Comparison of ENCODE assay signal across 8 cellular contexts in the genomic region with DNA sequence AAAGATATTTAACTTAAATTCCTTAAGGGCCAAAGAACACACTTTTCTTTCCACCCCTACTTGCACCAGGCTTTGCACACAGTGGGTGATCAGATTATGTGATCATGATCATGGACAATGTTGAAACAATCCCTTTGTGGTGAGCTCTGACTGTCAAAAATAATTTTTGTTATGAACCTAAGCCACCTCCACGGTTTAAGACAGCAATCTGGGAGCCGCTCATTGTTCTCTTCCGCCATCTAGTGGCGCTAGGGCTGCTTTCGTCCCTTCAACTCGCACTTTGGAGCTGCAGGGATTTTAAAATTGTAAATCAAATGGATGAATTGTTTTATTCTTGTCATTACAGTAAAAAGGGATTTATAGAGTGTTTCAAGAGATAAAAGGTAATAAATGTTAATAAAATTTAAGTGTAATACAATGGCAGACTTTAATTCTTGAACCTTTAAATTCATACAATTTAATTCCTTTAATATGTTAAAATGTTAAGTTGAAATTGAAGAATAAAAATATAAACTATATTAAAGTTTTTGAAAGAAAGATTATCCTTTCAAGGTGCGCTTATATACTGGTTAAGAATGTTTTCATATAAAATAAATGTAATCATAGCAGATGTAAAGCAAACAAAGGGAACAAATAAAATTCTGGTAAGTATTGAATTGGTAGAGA. TPM values are rescaled to one million over a fixed set of nuclear protein-coding genes. Genes with fewer than 3 reads are reported as not detected.
DNase-seq lines count a peak whose midpoint lies in the region; ATAC-seq and TF ChIP-seq lines count a peak whose summit lies in the region.

No MANE protein-coding gene starts in this region.

- H3K27ac Mint-ChIP-seq in Caco-2 (ENCODE audit: unreplicated experiment): no peak overlapping the region
- H3K27ac Mint-ChIP-seq in activated CD8-positive, alpha-beta T cell treated with anti-CD3 and anti-CD28 coated beads for 36 hours: no peak overlapping the region

- H3K4me1 Mint-ChIP-seq in Caco-2 (ENCODE audit: low read depth, unreplicated experiment): no peaks in the 10 kb centered on the region
- no peaks in the 10 kb centered on the region for H3K4me1 Mint-ChIP-seq in activated CD8-positive, alpha-beta T cell treated with anti-CD3 and anti-CD28 coated beads for 36 hours (ENCODE audit: low read depth)

- no peaks in the 10 kb centered on the region for H3K9me3 Mint-ChIP-seq in Caco-2 (ENCODE audit: unreplicated experiment)
- H3K9me3 Mint-ChIP-seq in activated CD8-positive, alpha-beta T cell treated with anti-CD3 and anti-CD28 coated beads for 36 hours: no peaks in the 10 kb centered on the region

- DNase-seq in Caco-2 (peak; percentile 57 to 69), HK-2 (ENCODE audit: unreplicated experiment) (peak; percentile 66), NCI-H82 treated with DMSO at 0.1 percent for 48 hours (lab: John Stamatoyannopoulos, UW; ENCODE audit: unreplicated experiment) (peak; percentile 87), middle frontal gyrus (ENCODE audit: extremely low spot score, low spot score) (peak; percentile 55)
- DNase-seq in activated CD8-positive, alpha-beta T cell treated with anti-CD3 and anti-CD28 coated beads for 36 hours: peak; percentile 79
- DNase-seq in effector memory CD4-positive, alpha-beta T cell: peak; percentile 1 to 29 (median 27)
- DNase-seq in stimulated activated CD8-positive, alpha-beta memory T cell treated with anti-CD3 and anti-CD28 coated beads, Interleukin-4, amount 100 ng/mL, for 24 hours (ENCODE audit: low read depth): peak; percentile 37

- peak; percentile 94 for ATAC-seq in GM19468 (IDR thresholded peaks at IDR 0.05; ENCODE audit: extremely low read depth, unreplicated experiment)
- ATAC-seq in activated CD8-positive, alpha-beta T cell treated with anti-CD3 and anti-CD28 coated beads for 36 hours: peak; percentile 84

- no peak overlapping the region for H3K4me3 Mint-ChIP-seq in Caco-2 (ENCODE audit: unreplicated experiment)
- H3K4me3 Mint-ChIP-seq in activated CD8-positive, alpha-beta T cell treated with anti-CD3 and anti-CD28 coated beads for 36 hours: no peak overlapping the region

- no peaks in the 10 kb centered on the region for H3K27me3 ChIP-seq in Caco-2 (replicated peaks; ENCODE audit: control insufficient read depth, insufficient read depth, low read length)
- no peaks in the 10 kb centered on the region for H3K27me3 ChIP-seq in effector memory CD4-positive, alpha-beta T cell (replicated peaks; ENCODE audit: control insufficient read depth, insufficient read depth, low read length, poor library complexity, severe bottlenecking)

- peaks cover 6% of the 10 kb centered on the region for H3K27me3 Mint-ChIP-seq in Caco-2 (ENCODE audit: insufficient read depth, unreplicated experiment)
- peaks cover 3% of the 10 kb centered on the region for H3K27me3 Mint-ChIP-seq in activated CD8-positive, alpha-beta T cell treated with anti-CD3 and anti-CD28 coated beads for 36 hours

- CTCF ChIA-PET in Caco-2 (lab: Charles Lee): interaction anchor here (0.7 to 1.1 kb wide), 3 partner anchors 45 to 857 kb away, joined by 3 to 4 read pairs (median 4); partner anchors contain the start of gene ARL6
- CTCF ChIA-PET in activated CD8-positive, alpha-beta T cell treated with anti-CD3 and anti-CD28 coated beads for 36 hours (lab: Charles Lee): interaction anchor here (0.6 to 2.0 kb wide), 34 partner anchors 9 to 858 kb away, joined by 3 to 15 read pairs (median 3); partner anchors contain the start of gene ARL6

- no TSS peak for BruUV-seq in Caco-2 (replicated peaks; lab: Mats Ljungman, UMichigan)

- peak; percentile 73 to 95 for TF ChIP-seq CTCF in Caco-2 (IDR thresholded peaks at IDR 0.05; ENCODE audit: insufficient read depth in 1 of 2, low read depth in 1 of 2, low read length in 1 of 2, severe bottlenecking in 1 of 2, unreplicated experiment in 1 of 2)
- peak; percentile 88 for TF ChIP-seq CTCF in activated CD8-positive, alpha-beta T cell treated with anti-CD3 and anti-CD28 coated beads for 36 hours (IDR thresholded peaks at IDR 0.05)

- no peaks in the 10 kb centered on the region for H3K36me3 Mint-ChIP-seq in Caco-2 (ENCODE audit: insufficient read depth, unreplicated experiment)
- H3K36me3 Mint-ChIP-seq in activated CD8-positive, alpha-beta T cell treated with anti-CD3 and anti-CD28 coated beads for 36 hours (ENCODE audit: low read depth): no peaks in the 10 kb centered on the region

- intact Hi-C loops in Caco-2 (cut with micrococcal nuclease; ENCODE audit: unreplicated experiment): loop anchor here (1.0 to 5.0 kb wide), 2 partner anchors 303 to 856 kb away; no protein-coding TSS in a partner anchor
- intact Hi-C loops in activated CD8-positive, alpha-beta T cell treated with anti-CD3 and anti-CD28 coated beads for 36 hours (cut with micrococcal nuclease): loop anchor here (5.0 kb wide), 1 partner anchor 857 kb away; no protein-coding TSS in a partner anchor

- no peak overlapping the region for H3K4me3 ChIP-seq in Caco-2 (ENCODE audit: low read depth, low read length)
- peak overlapping the region; percentile 28 for H3K4me3 ChIP-seq in effector memory CD4-positive, alpha-beta T cell (ENCODE audit: insufficient read depth, low read depth, low read length, poor library complexity, severe bottlenecking)

- POLR2A ChIA-PET in Caco-2 (lab: Charles Lee): no interaction called here
- POLR2A ChIA-PET in activated CD8-positive, alpha-beta T cell treated with anti-CD3 and anti-CD28 coated beads for 36 hours (lab: Charles Lee): no interaction called here

- no peaks in the 10 kb centered on the region for H3K4me1 ChIP-seq in Caco-2
- H3K4me1 ChIP-seq in effector memory CD4-positive, alpha-beta T cell (ENCODE audit: control insufficient read depth, insufficient read depth, low read length, poor library complexity, severe bottlenecking): no peaks in the 10 kb centered on the region

- no peaks in the 10 kb centered on the region for H3K36me3 ChIP-seq in Caco-2 (ENCODE audit: control insufficient read depth, insufficient read depth, low read length)
- no peaks in the 10 kb centered on the region for H3K36me3 ChIP-seq in effector memory CD4-positive, alpha-beta T cell (ENCODE audit: control insufficient read depth, insufficient read depth, low read length)

- H3K9me3 ChIP-seq in Caco-2: no peaks in the 10 kb centered on the region
- no peaks in the 10 kb centered on the region for H3K9me3 ChIP-seq in effector memory CD4-positive, alpha-beta T cell (ENCODE audit: control insufficient read depth, low read length)

- H3K27ac ChIP-seq in effector memory CD4-positive, alpha-beta T cell (ENCODE audit: insufficient read depth, low read length, poor library complexity, severe bottlenecking): no peak overlapping the region

RNA-seq across cellular contexts. Expression of gene ARL6, which starts 45.3 kb away (rescaled TPM):
- total RNA-seq in Caco-2 (2022): 2.0 and 3.2 TPM in 2 replicates
- 1 to 10 TPM; 5.8 to 6.4 TPM for total RNA-seq in activated CD8-positive, alpha-beta T cell treated with anti-CD3 and anti-CD28 coated beads for 36 hours

Comparison
In these comparisons a context has a peak if more than half of its experiments do, and no peak if none do; other contexts are left out.
1. DNase-seq: peak in every context shown above with its lines; median percentile 87 in NCI-H82 treated with DMSO at 0.1 percent for 48 hours; 79 in activated CD8-positive, alpha-beta T cell treated with anti-CD3 and anti-CD28 coated beads for 36 hours; 66 in HK-2; 63 in Caco-2; 55 in middle frontal gyrus; 37 in stimulated activated CD8-positive, alpha-beta memory T cell treated with anti-CD3 and anti-CD28 coated beads, Interleukin-4, amount 100 ng/mL, for 24 hours; 27 in effector memory CD4-positive, alpha-beta T cell.